10 cellular contexts compared by ENCODE assay signal in genomic region chr2:40489678-40489960, GRCh38. TPM values are rescaled to one million over a fixed set of nuclear protein-coding genes. Genes with fewer than 3 reads are reported as not detected.
DNase-seq lines count a peak whose midpoint lies in the region; ATAC-seq and TF ChIP-seq lines count a peak whose summit lies in the region.
"Had no signal": no experiment of that assay in that cellular context is flagged by ENCODE, and none has a peak within 500 bp of the region (broad histone marks: within the 10 kb centered on the region; RNA-seq: fewer than 3 reads in every experiment).

No MANE protein-coding gene starts in this region.

- no peaks in the 10 kb centered on the region for H3K9me3 ChIP-seq in liver (ENCODE audit: control insufficient read depth in 4 of 4, low read length in 3 of 4)
- H3K9me3 ChIP-seq in subcutaneous abdominal adipose tissue (ENCODE audit: control insufficient read depth in 5 of 5, low read length in 5 of 5) = no peaks in the 10 kb centered on the region

- TF ChIP-seq RAD21 in liver (IDR thresholded peaks at IDR 0.05) = no peak

- intact Hi-C loops in activated CD4-positive, alpha-beta T cell treated with anti-CD3 and anti-CD28 coated beads, Interleukin-2, amount 10 ng/mL, durations not matched to agents 24 days and 14 days (cut with micrococcal nuclease) = no loop called here

- no peak for ATAC-seq in activated naive CD8-positive, alpha-beta T cell treated with anti-CD3 and anti-CD28 coated beads, Interleukin-2, amount 50 U/mL, for 24 hours
- no peak for ATAC-seq in GM21619 (IDR thresholded peaks at IDR 0.05; ENCODE audit: unreplicated experiment)
- no peak for ATAC-seq in stimulated activated effector memory CD8-positive, alpha-beta T cell treated with anti-CD3 and anti-CD28 coated beads, Interleukin-12 subunit alpha, Interleukin-12 subunit beta, amount 100 ng/mL, for 72 hours
- ATAC-seq: stimulated activated memory B cell treated with anti-CD40 and anti-IgM and Interleukin-4, amounts not matched to agents 10 μg/mL and 1 μg/mL and 100 μg/mL, for 72 hours had no signal

- H3K4me3 Mint-ChIP-seq in activated CD4-positive, alpha-beta T cell treated with anti-CD3 and anti-CD28 coated beads, Interleukin-2, amount 10 ng/mL, durations not matched to agents 24 days and 14 days = peak overlapping the region; percentile 66
- H3K4me3 Mint-ChIP-seq in activated naive CD8-positive, alpha-beta T cell treated with anti-CD3 and anti-CD28 coated beads, Interleukin-2, amount 50 U/mL, for 24 hours = peak overlapping the region; percentile 47
- H3K4me3 Mint-ChIP-seq in stimulated activated effector memory CD8-positive, alpha-beta T cell treated with anti-CD3 and anti-CD28 coated beads, Interleukin-12 subunit alpha, Interleukin-12 subunit beta, amount 100 ng/mL, for 72 hours = no peak overlapping the region

- H3K27ac Mint-ChIP-seq in activated CD4-positive, alpha-beta T cell treated with anti-CD3 and anti-CD28 coated beads, Interleukin-2, amount 10 ng/mL, durations not matched to agents 24 days and 14 days = no peak overlapping the region
- no peak overlapping the region for H3K27ac Mint-ChIP-seq in activated naive CD8-positive, alpha-beta T cell treated with anti-CD3 and anti-CD28 coated beads, Interleukin-2, amount 50 U/mL, for 24 hours
- no peak overlapping the region for H3K27ac Mint-ChIP-seq in stimulated activated effector memory CD8-positive, alpha-beta T cell treated with anti-CD3 and anti-CD28 coated beads, Interleukin-12 subunit alpha, Interleukin-12 subunit beta, amount 100 ng/mL, for 72 hours
- H3K27ac Mint-ChIP-seq: stimulated activated memory B cell treated with anti-CD40 and anti-IgM and Interleukin-4, amounts not matched to agents 10 μg/mL and 1 μg/mL and 100 μg/mL, for 72 hours had no signal

- DNase-seq in activated CD4-positive, alpha-beta T cell treated with anti-CD3 and anti-CD28 coated beads, Interleukin-2, amount 10 ng/mL, durations not matched to agents 24 days and 14 days = no peak
- no peak for DNase-seq in activated CD4-positive, alpha-beta T cell treated with anti-CD3 and anti-CD28 coated beads, Interleukin-2, amount 50 U/mL, for 4 hours
- no peak for DNase-seq in activated naive CD8-positive, alpha-beta T cell treated with anti-CD3 and anti-CD28 coated beads, Interleukin-2, amount 50 U/mL, for 24 hours
- no peak for DNase-seq in stimulated activated effector memory CD8-positive, alpha-beta T cell treated with anti-CD3 and anti-CD28 coated beads, Interleukin-12 subunit alpha, Interleukin-12 subunit beta, amount 100 ng/mL, for 72 hours (ENCODE audit: low spot score in 2 of 2)
- DNase-seq in AG20443 (ENCODE audit: low spot score) = no peak
- DNase-seq: GOT3 had no signal

- H3K27me3 ChIP-seq in liver (ENCODE audit: control insufficient read depth in 4 of 4, insufficient read depth in 4 of 4, low read length in 3 of 4) = no peaks in the 10 kb centered on the region
- H3K27me3 ChIP-seq in subcutaneous abdominal adipose tissue (ENCODE audit: control insufficient read depth in 5 of 5, insufficient read depth in 4 of 5, low read length in 5 of 5) = no peaks in the 10 kb centered on the region

- H3K4me3 ChIP-seq in liver (ENCODE audit: low read depth in 1 of 3, low read length in 3 of 3) = peak overlapping the region in 2 of 3 donors; percentile 6 to 9
- H3K4me3 ChIP-seq in subcutaneous abdominal adipose tissue (ENCODE audit: low read depth in 1 of 5, low read length in 5 of 5) = peak overlapping the region; percentile 33 to 81 (median 60)

- H3K9ac ChIP-seq in liver (ENCODE audit: low read depth in 1 of 2, low read length in 2 of 2) (peak overlapping the region in 1 of 2 donors; percentile 17), subcutaneous abdominal adipose tissue (ENCODE audit: low read length in 5 of 5) (peak overlapping the region in 4 of 5 donors; percentile 42 to 67 (median 57))

- H3K36me3 ChIP-seq in liver (ENCODE audit: control insufficient read depth in 4 of 4, insufficient read depth in 3 of 4, low read depth in 1 of 4, low read length in 3 of 4) = no peaks in the 10 kb centered on the region
- H3K36me3 ChIP-seq in subcutaneous abdominal adipose tissue (ENCODE audit: control insufficient read depth in 5 of 5, insufficient read depth in 5 of 5, low read length in 5 of 5) = no peaks in the 10 kb centered on the region

- H3K27ac ChIP-seq in liver (ENCODE audit: low read depth in 1 of 2, low read length in 2 of 2) = peak overlapping the region in 1 of 2 donors; percentile 29
- H3K27ac ChIP-seq in subcutaneous abdominal adipose tissue (ENCODE audit: low read depth, low read length) = peak overlapping the region; percentile 60

- no peaks in the 10 kb centered on the region for H3K27me3 Mint-ChIP-seq in activated CD4-positive, alpha-beta T cell treated with anti-CD3 and anti-CD28 coated beads, Interleukin-2, amount 10 ng/mL, durations not matched to agents 24 days and 14 days
- no peaks in the 10 kb centered on the region for H3K27me3 Mint-ChIP-seq in activated naive CD8-positive, alpha-beta T cell treated with anti-CD3 and anti-CD28 coated beads, Interleukin-2, amount 50 U/mL, for 24 hours
- H3K27me3 Mint-ChIP-seq: stimulated activated memory B cell treated with anti-CD40 and anti-IgM and Interleukin-4, amounts not matched to agents 10 μg/mL and 1 μg/mL and 100 μg/mL, for 72 hours had no signal

- H3K36me3 Mint-ChIP-seq in activated CD4-positive, alpha-beta T cell treated with anti-CD3 and anti-CD28 coated beads, Interleukin-2, amount 10 ng/mL, durations not matched to agents 24 days and 14 days (ENCODE audit: low read depth) = no peaks in the 10 kb centered on the region
- H3K36me3 Mint-ChIP-seq in activated naive CD8-positive, alpha-beta T cell treated with anti-CD3 and anti-CD28 coated beads, Interleukin-2, amount 50 U/mL, for 24 hours (ENCODE audit: low read depth) = no peaks in the 10 kb centered on the region
- no peaks in the 10 kb centered on the region for H3K36me3 Mint-ChIP-seq in stimulated activated effector memory CD8-positive, alpha-beta T cell treated with anti-CD3 and anti-CD28 coated beads, Interleukin-12 subunit alpha, Interleukin-12 subunit beta, amount 100 ng/mL, for 72 hours
- H3K36me3 Mint-ChIP-seq: stimulated activated memory B cell treated with anti-CD40 and anti-IgM and Interleukin-4, amounts not matched to agents 10 μg/mL and 1 μg/mL and 100 μg/mL, for 72 hours had no signal

- H3K4me1 ChIP-seq in liver (ENCODE audit: control insufficient read depth in 4 of 4, insufficient read depth in 4 of 4, low read length in 3 of 4) (peaks cover 0 to 8% (median 0%) of the 10 kb centered on the region in 4 donors), subcutaneous abdominal adipose tissue (ENCODE audit: control insufficient read depth in 5 of 5, insufficient read depth in 5 of 5, low read length in 5 of 5) (peaks cover 0 to 20% (median 13%) of the 10 kb centered on the region in 5 donors)

- H3K9me3 Mint-ChIP-seq in activated CD4-positive, alpha-beta T cell treated with anti-CD3 and anti-CD28 coated beads, Interleukin-2, amount 10 ng/mL, durations not matched to agents 24 days and 14 days = peaks cover 4% of the 10 kb centered on the region
- peaks cover 3% of the 10 kb centered on the region for H3K9me3 Mint-ChIP-seq in activated naive CD8-positive, alpha-beta T cell treated with anti-CD3 and anti-CD28 coated beads, Interleukin-2, amount 50 U/mL, for 24 hours
- peaks cover 4% of the 10 kb centered on the region for H3K9me3 Mint-ChIP-seq in stimulated activated effector memory CD8-positive, alpha-beta T cell treated with anti-CD3 and anti-CD28 coated beads, Interleukin-12 subunit alpha, Interleukin-12 subunit beta, amount 100 ng/mL, for 72 hours
- H3K9me3 Mint-ChIP-seq: stimulated activated memory B cell treated with anti-CD40 and anti-IgM and Interleukin-4, amounts not matched to agents 10 μg/mL and 1 μg/mL and 100 μg/mL, for 72 hours had no signal

- H3K4me1 Mint-ChIP-seq in activated CD4-positive, alpha-beta T cell treated with anti-CD3 and anti-CD28 coated beads, Interleukin-2, amount 10 ng/mL, durations not matched to agents 24 days and 14 days = peaks cover 8% of the 10 kb centered on the region
- H3K4me1 Mint-ChIP-seq in activated naive CD8-positive, alpha-beta T cell treated with anti-CD3 and anti-CD28 coated beads, Interleukin-2, amount 50 U/mL, for 24 hours = peaks cover 9% of the 10 kb centered on the region
- no peaks in the 10 kb centered on the region for H3K4me1 Mint-ChIP-seq in stimulated activated effector memory CD8-positive, alpha-beta T cell treated with anti-CD3 and anti-CD28 coated beads, Interleukin-12 subunit alpha, Interleukin-12 subunit beta, amount 100 ng/mL, for 72 hours

- TF ChIP-seq CTCF in liver (IDR thresholded peaks at IDR 0.05; ENCODE audit: low read depth, low read length, missing input control) = no peak

- 81% methylated on average over 1 of the region's 1 CpG for WGBS in liver

TF ChIP-seq in liver, 16 proteins besides CTCF, POLR2A, EP300 and RAD21 (continues in another document):
- no peak for TF ChIP-seq ATF3 (IDR thresholded peaks at IDR 0.05)

RNA-seq across cellular contexts. Expression of gene SLC8A1, which starts 37.7 kb away (rescaled TPM):
- total RNA-seq in activated CD4-positive, alpha-beta T cell treated with anti-CD3 and anti-CD28 coated beads, Interleukin-2, amount 10 ng/mL, durations not matched to agents 24 days and 14 days = 3.4 and 5.0 TPM in 2 replicates
- 10 to 100 TPM; 14.3 to 18.5 TPM for total RNA-seq in liver
- 1 to 10 TPM; 1.2 to 2.1 TPM for polyA plus RNA-seq in liver
